Comparison of ENCODE assay signal across 1 cellular context in genomic region chr10:95656291-95657164, GRCh38.
TF ChIP-seq lines count a peak whose summit lies in the region.

TSS of gene ALDH18A1 (minus strand) at chr10:95656711. CDS start at chr10:95653377, 3,334 bp downstream.

TF ChIP-seq in K562, 482 proteins besides CTCF, POLR2A, EP300 and RAD21 (continued from another document and continues in another):
- TF ChIP-seq ZNF655 (CRISPR knock-in tag; IDR thresholded peaks at IDR 0.05): no peak
- 0 out of 4 replicates have a peak, but pooled peaks of 1 of the 2 experiments have one; percentile 17 for TF ChIP-seq FOXA3 (CRISPR knock-in tag; conservative IDR thresholded peaks at IDR 0.05 in 1 of 2, IDR thresholded peaks at IDR 0.05 in 1 of 2)
- TF ChIP-seq RBBP5 (IDR thresholded peaks at IDR 0.05; ENCODE audit: borderline replicate concordance, insufficient read depth, low read length, poor library complexity, severe bottlenecking): peak; percentile 78
- TF ChIP-seq MAFG (tag; conservative IDR thresholded peaks at IDR 0.05): no peak
- TF ChIP-seq, protein P1, sequence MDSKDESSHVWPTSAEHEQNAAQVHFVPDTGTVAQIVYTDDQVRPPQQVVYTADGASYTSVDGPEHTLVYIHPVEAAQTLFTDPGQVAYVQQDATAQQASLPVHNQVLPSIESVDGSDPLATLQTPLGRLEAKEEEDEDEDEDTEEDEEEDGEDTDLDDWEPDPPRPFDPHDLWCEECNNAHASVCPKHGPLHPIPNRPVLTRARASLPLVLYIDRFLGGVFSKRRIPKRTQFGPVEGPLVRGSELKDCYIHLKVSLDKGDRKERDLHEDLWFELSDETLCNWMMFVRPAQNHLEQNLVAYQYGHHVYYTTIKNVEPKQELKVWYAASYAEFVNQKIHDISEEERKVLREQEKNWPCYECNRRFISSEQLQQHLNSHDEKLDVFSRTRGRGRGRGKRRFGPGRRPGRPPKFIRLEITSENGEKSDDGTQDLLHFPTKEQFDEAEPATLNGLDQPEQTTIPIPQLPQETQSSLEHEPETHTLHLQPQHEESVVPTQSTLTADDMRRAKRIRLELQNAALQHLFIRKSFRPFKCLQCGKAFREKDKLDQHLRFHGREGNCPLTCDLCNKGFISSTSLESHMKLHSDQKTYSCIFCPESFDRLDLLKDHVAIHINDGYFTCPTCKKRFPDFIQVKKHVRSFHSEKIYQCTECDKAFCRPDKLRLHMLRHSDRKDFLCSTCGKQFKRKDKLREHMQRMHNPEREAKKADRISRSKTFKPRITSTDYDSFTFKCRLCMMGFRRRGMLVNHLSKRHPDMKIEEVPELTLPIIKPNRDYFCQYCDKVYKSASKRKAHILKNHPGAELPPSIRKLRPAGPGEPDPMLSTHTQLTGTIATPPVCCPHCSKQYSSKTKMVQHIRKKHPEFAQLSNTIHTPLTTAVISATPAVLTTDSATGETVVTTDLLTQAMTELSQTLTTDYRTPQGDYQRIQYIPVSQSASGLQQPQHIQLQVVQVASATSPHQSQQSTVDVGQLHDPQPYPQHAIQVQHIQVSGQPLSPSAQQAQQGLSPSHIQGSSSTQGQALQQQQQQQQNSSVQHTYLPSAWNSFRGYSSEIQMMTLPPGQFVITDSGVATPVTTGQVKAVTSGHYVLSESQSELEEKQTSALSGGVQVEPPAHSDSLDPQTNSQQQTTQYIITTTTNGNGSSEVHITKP (IDR thresholded peaks at IDR 0.05; ENCODE audit: partially characterized antibody): peak; percentile 45
- TF ChIP-seq BDP1 (IDR thresholded peaks at IDR 0.05; ENCODE audit: insufficient read depth, insufficient read length): no peak
- TF ChIP-seq, protein P2, sequence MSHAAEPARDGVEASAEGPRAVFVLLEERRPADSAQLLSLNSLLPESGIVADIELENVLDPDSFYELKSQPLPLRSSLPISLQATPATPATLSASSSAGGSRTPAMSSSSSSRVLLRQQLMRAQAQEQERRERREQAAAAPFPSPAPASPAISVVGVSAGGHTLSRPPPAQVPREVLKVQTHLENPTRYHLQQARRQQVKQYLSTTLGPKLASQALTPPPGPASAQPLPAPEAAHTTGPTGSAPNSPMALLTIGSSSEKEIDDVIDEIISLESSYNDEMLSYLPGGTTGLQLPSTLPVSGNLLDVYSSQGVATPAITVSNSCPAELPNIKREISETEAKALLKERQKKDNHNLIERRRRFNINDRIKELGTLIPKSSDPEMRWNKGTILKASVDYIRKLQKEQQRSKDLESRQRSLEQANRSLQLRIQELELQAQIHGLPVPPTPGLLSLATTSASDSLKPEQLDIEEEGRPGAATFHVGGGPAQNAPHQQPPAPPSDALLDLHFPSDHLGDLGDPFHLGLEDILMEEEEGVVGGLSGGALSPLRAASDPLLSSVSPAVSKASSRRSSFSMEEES (CRISPR knock-in tag; IDR thresholded peaks at IDR 0.05): no peak
- TF ChIP-seq, protein P3, sequence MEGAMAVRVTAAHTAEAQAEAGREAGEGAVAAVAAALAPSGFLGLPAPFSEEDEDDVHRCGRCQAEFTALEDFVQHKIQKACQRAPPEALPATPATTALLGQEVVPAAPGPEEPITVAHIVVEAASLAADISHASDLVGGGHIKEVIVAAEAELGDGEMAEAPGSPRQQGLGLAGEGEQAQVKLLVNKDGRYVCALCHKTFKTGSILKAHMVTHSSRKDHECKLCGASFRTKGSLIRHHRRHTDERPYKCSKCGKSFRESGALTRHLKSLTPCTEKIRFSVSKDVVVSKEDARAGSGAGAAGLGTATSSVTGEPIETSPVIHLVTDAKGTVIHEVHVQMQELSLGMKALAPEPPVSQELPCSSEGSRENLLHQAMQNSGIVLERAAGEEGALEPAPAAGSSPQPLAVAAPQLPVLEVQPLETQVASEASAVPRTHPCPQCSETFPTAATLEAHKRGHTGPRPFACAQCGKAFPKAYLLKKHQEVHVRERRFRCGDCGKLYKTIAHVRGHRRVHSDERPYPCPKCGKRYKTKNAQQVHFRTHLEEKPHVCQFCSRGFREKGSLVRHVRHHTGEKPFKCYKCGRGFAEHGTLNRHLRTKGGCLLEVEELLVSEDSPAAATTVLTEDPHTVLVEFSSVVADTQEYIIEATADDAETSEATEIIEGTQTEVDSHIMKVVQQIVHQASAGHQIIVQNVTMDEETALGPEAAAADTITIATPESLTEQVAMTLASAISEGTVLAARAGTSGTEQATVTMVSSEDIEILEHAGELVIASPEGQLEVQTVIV (CRISPR knock-in tag; IDR thresholded peaks at IDR 0.05; ENCODE audit: borderline replicate concordance): no peak
- no peak for TF ChIP-seq TOE1 (IDR thresholded peaks at IDR 0.05; ENCODE audit: borderline replicate concordance)
- TF ChIP-seq TOE1 (CRISPR knock-in tag; IDR thresholded peaks at IDR 0.05; ENCODE audit: borderline replicate concordance, low read depth): no peak
- no peak for TF ChIP-seq CEBPG (CRISPR knock-in tag; IDR thresholded peaks at IDR 0.05)
- TF ChIP-seq CEBPG (tag; conservative IDR thresholded peaks at IDR 0.05 in 1 of 2, IDR thresholded peaks at IDR 0.05 in 1 of 2): no peak
- TF ChIP-seq DMBX1 (CRISPR knock-in tag; IDR thresholded peaks at IDR 0.05; ENCODE audit: borderline replicate concordance): no peak
- no peak for TF ChIP-seq HES1 (IDR thresholded peaks at IDR 0.05; ENCODE audit: low read depth)
- no peak for TF ChIP-seq HOXB6 (CRISPR knock-in tag; IDR thresholded peaks at IDR 0.05; ENCODE audit: borderline replicate concordance)
- no peak for TF ChIP-seq RERE (CRISPR knock-in tag; IDR thresholded peaks at IDR 0.05; ENCODE audit: borderline replicate concordance)
- TF ChIP-seq JUN (IDR thresholded peaks at IDR 0.05; ENCODE audit: borderline replicate concordance, low read depth, low read length): no peak; the same call in 1 of the 2 replicates
- TF ChIP-seq JUN (CRISPR knock-in tag; IDR thresholded peaks at IDR 0.05; ENCODE audit: borderline replicate concordance): no peak
- no peak for TF ChIP-seq HDAC8 (tag; IDR thresholded peaks at IDR 0.05)
- no peak for TF ChIP-seq ZNF77 (CRISPR knock-in tag; IDR thresholded peaks at IDR 0.05)
- no peak for TF ChIP-seq MTA3 (IDR thresholded peaks at IDR 0.05; ENCODE audit: borderline replicate concordance)
- no peak for TF ChIP-seq ILK (tag; IDR thresholded peaks at IDR 0.05; ENCODE audit: borderline replicate concordance, low read depth)
- no peak for TF ChIP-seq NR2C2 (CRISPR knock-in tag; IDR thresholded peaks at IDR 0.05)
- no peak for TF ChIP-seq NR2C2 (tag; IDR thresholded peaks at IDR 0.05)
- TF ChIP-seq PCBP1 (IDR thresholded peaks at IDR 0.05; ENCODE audit: low read depth, low read length, poor library complexity, severe bottlenecking): no peak
- TF ChIP-seq NFRKB (IDR thresholded peaks at IDR 0.05; ENCODE audit: low read depth): no peak
- TF ChIP-seq ETV6 (IDR thresholded peaks at IDR 0.05; ENCODE audit: borderline replicate concordance in 1 of 2, low read depth in 2 of 2, low read length in 1 of 2): no peak
- no peak for TF ChIP-seq ETV6 (CRISPR knock-in tag; IDR thresholded peaks at IDR 0.05; ENCODE audit: borderline replicate concordance)
- TF ChIP-seq NFATC3 (IDR thresholded peaks at IDR 0.05): no peak
- no peak for TF ChIP-seq ZNF707 (CRISPR knock-in tag; conservative IDR thresholded peaks at IDR 0.05)
- peak; percentile 79; the same call in 1 of the 2 replicates for TF ChIP-seq KLF13 (tag; IDR thresholded peaks at IDR 0.05; ENCODE audit: borderline replicate concordance, low read depth)
- no peak for TF ChIP-seq RUNX1 (IDR thresholded peaks at IDR 0.05; ENCODE audit: low read depth)
- no peak for TF ChIP-seq RBM15 (IDR thresholded peaks at IDR 0.05; ENCODE audit: insufficient read depth, low read length)
- TF ChIP-seq E2F3 (CRISPR knock-in tag; IDR thresholded peaks at IDR 0.05): no peak
- TF ChIP-seq TEAD1 (CRISPR knock-in tag; IDR thresholded peaks at IDR 0.05): peak in 1 of 2 experiments; percentile 45; a peak in 1 of 4 replicates
- TF ChIP-seq NR1H2 (CRISPR knock-in tag; IDR thresholded peaks at IDR 0.05): no peak
- TF ChIP-seq ZNF778 (CRISPR knock-in tag; IDR thresholded peaks at IDR 0.05): no peak
- TF ChIP-seq ZNF232 (CRISPR knock-in tag; IDR thresholded peaks at IDR 0.05): no peak
- no peak for TF ChIP-seq IRF2 (CRISPR knock-in tag; IDR thresholded peaks at IDR 0.05)
- no peak for TF ChIP-seq ZNF57 (CRISPR knock-in tag; IDR thresholded peaks at IDR 0.05)
- TF ChIP-seq CTCFL (IDR thresholded peaks at IDR 0.05; ENCODE audit: borderline replicate concordance, insufficient read depth, low read depth, low read length, poor library complexity, severe bottlenecking): no peak
- TF ChIP-seq ETV5 (CRISPR knock-in tag; IDR thresholded peaks at IDR 0.05; ENCODE audit: low read depth): peak; percentile 62; the same call in 1 of the 2 replicates
- no peak for TF ChIP-seq E2F8 (IDR thresholded peaks at IDR 0.05; ENCODE audit: low read depth, partially characterized antibody)
